ENCODE assay signal across 17 cellular contexts in the genomic region with DNA sequence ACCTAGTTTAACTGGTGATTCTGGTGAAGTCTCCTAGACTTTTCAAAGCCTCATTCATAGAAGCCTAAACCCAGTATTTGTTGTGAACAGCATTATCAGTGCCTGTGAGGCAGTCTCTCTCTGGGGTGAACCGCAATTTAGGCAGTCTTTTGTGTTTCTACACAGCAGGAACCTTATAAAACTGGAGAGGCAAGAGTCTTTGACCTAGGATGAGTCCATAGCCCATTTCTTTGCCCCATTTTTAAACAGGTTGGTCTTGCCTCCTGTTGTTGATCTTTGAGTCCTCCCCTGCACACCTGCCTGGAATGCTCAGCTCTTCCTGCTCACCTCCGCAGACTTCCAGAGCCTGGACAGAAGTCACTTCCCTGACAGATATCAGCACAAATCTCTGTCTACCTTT. TPM values are rescaled to one million over a fixed set of nuclear protein-coding genes. Genes with fewer than 3 reads are reported as not detected.
DNase-seq lines count a peak whose midpoint lies in the region; ATAC-seq and TF ChIP-seq lines count a peak whose summit lies in the region.
"Had no signal": no experiment of that assay in that cellular context is flagged by ENCODE, and none has a peak within 500 bp of the region (broad histone marks: within the 10 kb centered on the region; RNA-seq: fewer than 3 reads in every experiment).

No MANE protein-coding gene starts in this region.

- H3K27me3 ChIP-seq in PC-3 (ENCODE audit: low read length) (no peaks in the 10 kb centered on the region), PC-9 (ENCODE audit: insufficient read depth, low read depth) (no peaks in the 10 kb centered on the region)
- H3K27me3 ChIP-seq in naive thymus-derived CD4-positive, alpha-beta T cell (ENCODE audit: control insufficient read depth in 2 of 2, insufficient read depth in 2 of 2, low read length in 2 of 2), result no peaks in the 10 kb centered on the region
- H3K27me3 ChIP-seq: BE2C had no signal

- H3K9me3 ChIP-seq in HEK293 (ENCODE audit: control insufficient read depth, insufficient read depth, low read depth, low read length), result no peaks in the 10 kb centered on the region
- H3K9me3 ChIP-seq in PC-3 (ENCODE audit: low read length), result no peaks in the 10 kb centered on the region
- no peaks in the 10 kb centered on the region for H3K9me3 ChIP-seq in PC-9 (ENCODE audit: insufficient read depth, low read depth)
- H3K9me3 ChIP-seq in naive thymus-derived CD4-positive, alpha-beta T cell (ENCODE audit: control insufficient read depth in 2 of 3, low read length in 3 of 3), result no peaks in the 10 kb centered on the region
- H3K9me3 ChIP-seq: BE2C, HAP-1 had no signal

- H3K4me1 ChIP-seq in HEK293 (ENCODE audit: control insufficient read depth, insufficient read depth, low read length) (peaks cover 26% of the 10 kb centered on the region), PC-3 (ENCODE audit: insufficient read depth, low read length) (peaks cover 9% of the 10 kb centered on the region), PC-9 (replicated peaks; ENCODE audit: insufficient read depth) (no peaks in the 10 kb centered on the region)
- H3K4me1 ChIP-seq in naive thymus-derived CD4-positive, alpha-beta T cell (ENCODE audit: control insufficient read depth in 2 of 2, insufficient read depth in 2 of 2, low read length in 2 of 2), result no peaks in the 10 kb centered on the region
- H3K4me1 ChIP-seq: BE2C, HAP-1 had no signal

- H3K9ac ChIP-seq in PC-3 (ENCODE audit: low read length), result no peak overlapping the region

- intact Hi-C loops in PC-3 (cut with micrococcal nuclease) (no loop called here), PC-9 (cut with micrococcal nuclease; ENCODE audit: unreplicated experiment) (no loop called here)
- intact Hi-C loops in naive thymus-derived CD4-positive, alpha-beta T cell (cut with micrococcal nuclease), result no loop called here

- no TSS peak for BruUV-seq in PC-3 (replicated peaks; lab: Mats Ljungman, UMichigan)
- no TSS peak for BruUV-seq in PC-9 (replicated peaks; lab: Mats Ljungman, UMichigan)

- H3K36me3 ChIP-seq in HEK293 (ENCODE audit: control insufficient read depth in 2 of 2, insufficient read depth in 1 of 2, low read length in 2 of 2) (no peaks in the 10 kb centered on the region), PC-3 (ENCODE audit: low read depth, low read length) (no peaks in the 10 kb centered on the region), PC-9 (ENCODE audit: low read depth) (no peaks in the 10 kb centered on the region)
- no peaks in the 10 kb centered on the region for H3K36me3 ChIP-seq in naive thymus-derived CD4-positive, alpha-beta T cell (ENCODE audit: control insufficient read depth in 2 of 3, insufficient read depth in 3 of 3, low read length in 3 of 3)
- H3K36me3 ChIP-seq: BE2C, HAP-1 had no signal

- no peaks in the 10 kb centered on the region for H3K36me3 Mint-ChIP-seq in nephron (ENCODE audit: low read depth)
- H3K36me3 Mint-ChIP-seq in naive thymus-derived CD4-positive, alpha-beta T cell, result no peaks in the 10 kb centered on the region
- H3K36me3 Mint-ChIP-seq: CD4-positive, CD25-positive, alpha-beta regulatory T cell; CD8-positive, alpha-beta memory T cell had no signal

- no peaks in the 10 kb centered on the region for H3K9me3 Mint-ChIP-seq in nephron
- no peaks in the 10 kb centered on the region for H3K9me3 Mint-ChIP-seq in naive thymus-derived CD4-positive, alpha-beta T cell
- H3K9me3 Mint-ChIP-seq: CD8-positive, alpha-beta memory T cell; HFFc6 had no signal

- peaks cover 68% of the 10 kb centered on the region for H3K4me1 Mint-ChIP-seq in nephron
- H3K4me1 Mint-ChIP-seq in naive thymus-derived CD4-positive, alpha-beta T cell, result no peaks in the 10 kb centered on the region
- H3K4me1 Mint-ChIP-seq: CD4-positive, CD25-positive, alpha-beta regulatory T cell; CD8-positive, alpha-beta memory T cell had no signal

- DNase-seq in PC-3, result no peak
- DNase-seq in PC-9, result no peak
- DNase-seq in NCI-H748 treated with DMSO at 0.1 percent for 48 hours (lab: John Stamatoyannopoulos, UW), result no peak
- no peak for DNase-seq in SW 1271 (lab: John Stamatoyannopoulos, UW)
- no peak for DNase-seq in naive thymus-derived CD4-positive, alpha-beta T cell
- DNase-seq: ACHN; BE2C; C1 segment of cervical spinal cord; CD4-positive, CD25-positive, alpha-beta regulatory T cell; CD8-positive, alpha-beta memory T cell; COR-L47; HFFc6 had no signal

- TF ChIP-seq CTCF in HEK293 (tag by site-specific recombination; IDR thresholded peaks at IDR 0.05) (no peak), PC-3 (conservative IDR thresholded peaks at IDR 0.05; ENCODE audit: low read depth, low read length) (no peak), nephron (IDR thresholded peaks at IDR 0.05; ENCODE audit: unreplicated experiment in 3 of 3) (no peak), PC-9 (conservative IDR thresholded peaks at IDR 0.05) (no peak)

- H3K4me3 ChIP-seq in HEK293 (ENCODE audit: low read depth, low read length) (no peak overlapping the region), PC-3 (ENCODE audit: low read length) (no peak overlapping the region), PC-9 (no peak overlapping the region)
- H3K4me3 ChIP-seq in naive thymus-derived CD4-positive, alpha-beta T cell (ENCODE audit: low read length), result no peak overlapping the region
- H3K4me3 ChIP-seq: GM12878, HAP-1 had no signal

- H3F3A ChIP-seq in PC-3 (ENCODE audit: low read length, unreplicated experiment), result no peaks in the 10 kb centered on the region
- H3F3A ChIP-seq in PC-9 (ENCODE audit: insufficient read depth, low read depth), result no peaks in the 10 kb centered on the region

- peak overlapping the region in 2 of 3 experiments; percentile 15 to 80 for H3K27ac Mint-ChIP-seq in nephron
- no peak overlapping the region for H3K27ac Mint-ChIP-seq in naive thymus-derived CD4-positive, alpha-beta T cell
- H3K27ac Mint-ChIP-seq: CD4-positive, CD25-positive, alpha-beta regulatory T cell; CD8-positive, alpha-beta memory T cell; HFFc6 had no signal

- no peak for ATAC-seq in PC-3
- no peak for ATAC-seq in naive thymus-derived CD4-positive, alpha-beta T cell
- ATAC-seq: GM12878 had no signal

- H3K4me2 ChIP-seq in PC-3 (ENCODE audit: low read length) (no peak overlapping the region), PC-9 (no peak overlapping the region)

- H4K20me1 ChIP-seq in PC-3 (ENCODE audit: low read length) (no peaks in the 10 kb centered on the region), PC-9 (ENCODE audit: insufficient read depth) (no peaks in the 10 kb centered on the region)

- H3K27me3 Mint-ChIP-seq in nephron (ENCODE audit: low read depth), result peaks cover 6% of the 10 kb centered on the region
- H3K27me3 Mint-ChIP-seq in naive thymus-derived CD4-positive, alpha-beta T cell, result peaks cover 20 to 33% (median 22%) of the 10 kb centered on the region in 5 donors

- peak overlapping the region; percentile 46; the same call in 1 of the 2 replicates for H3K27ac ChIP-seq in HEK293 (ENCODE audit: extremely low read depth, low read depth, low read length)
- H3K27ac ChIP-seq in PC-3 (ENCODE audit: low read length), result no peak overlapping the region
- H3K27ac ChIP-seq in PC-9, result no peak overlapping the region
- H3K27ac ChIP-seq in naive thymus-derived CD4-positive, alpha-beta T cell (ENCODE audit: low read depth, low read length), result no peak overlapping the region
- H3K27ac ChIP-seq: HL-60 had no signal

- H3K9me2 ChIP-seq in PC-3 (replicated peaks; ENCODE audit: low read length), result no peaks in the 10 kb centered on the region
- H3K9me2 ChIP-seq in PC-9 (ENCODE audit: insufficient read depth), result no peaks in the 10 kb centered on the region

- POLR2A ChIA-PET in HEK293 (lab: Yijun Ruan, JAX) (no interaction called here), PC-3 (lab: Charles Lee; ENCODE audit: unreplicated experiment) (no interaction called here), PC-9 (lab: Charles Lee; ENCODE audit: unreplicated experiment) (no interaction called here)
- POLR2A ChIA-PET in naive thymus-derived CD4-positive, alpha-beta T cell (lab: Charles Lee), result no interaction called here

- H3K4me3 Mint-ChIP-seq in nephron, result no peak overlapping the region
- no peak overlapping the region for H3K4me3 Mint-ChIP-seq in naive thymus-derived CD4-positive, alpha-beta T cell
- H3K4me3 Mint-ChIP-seq: CD4-positive, CD25-positive, alpha-beta regulatory T cell; CD8-positive, alpha-beta memory T cell; HFFc6 had no signal

- CTCF ChIA-PET in HEK293 (lab: Yijun Ruan, JAX), result no interaction called here
- CTCF ChIA-PET in PC-3 (lab: Charles Lee), result no interaction called here
- CTCF ChIA-PET in PC-9 (lab: Charles Lee), result no interaction called here
- CTCF ChIA-PET in naive thymus-derived CD4-positive, alpha-beta T cell (lab: Charles Lee), result interaction anchor here (0.6 kb wide), 1 partner anchor 41 kb away, joined by 3 read pairs; no protein-coding TSS in a partner anchor

- H3K79me2 ChIP-seq in PC-3 (ENCODE audit: low read length) (no peaks in the 10 kb centered on the region), PC-9 (ENCODE audit: low read depth) (no peaks in the 10 kb centered on the region)

- H2AFZ ChIP-seq in PC-3 (ENCODE audit: low read length), result peak overlapping the region; percentile 1; the same call in 1 of the 2 replicates
- no peak overlapping the region for H2AFZ ChIP-seq in PC-9

TF ChIP-seq in HEK293, 187 proteins besides CTCF, POLR2A, EP300 and RAD21 (continues in another document):
- TF ChIP-seq ZNF280C (tag by site-specific recombination; IDR thresholded peaks at IDR 0.05) (no peak), FEZF1 (tag by site-specific recombination; IDR thresholded peaks at IDR 0.05) (peak; percentile 94), SCRT1 (tag by site-specific recombination; IDR thresholded peaks at IDR 0.05; ENCODE audit: borderline replicate concordance) (peak; percentile 44; the same call in 1 of the 2 replicates)

RNA-seq across cellular contexts. Expression of gene NRP1, which starts 51.2 kb away (rescaled TPM):
- 482 and 555 TPM in 2 replicates for total RNA-seq in PC-3 (2014; rRNA removed)
- total RNA-seq in PC-9 (2021), result 21.7 and 30.5 TPM in 2 replicates
- 1 to 10 TPM in 4 of 5 experiments, under 1 TPM in 1; 0.72 to 4.6 (median 1.6) TPM for total RNA-seq in naive thymus-derived CD4-positive, alpha-beta T cell
- not detected for polyA plus RNA-seq in naive thymus-derived CD4-positive, alpha-beta T cell
- total RNA-seq: CD4-positive, CD25-positive, alpha-beta regulatory T cell had no signal
- polyA plus RNA-seq: CD8-positive, alpha-beta memory T cell had no signal

Comparison
In these comparisons a context has a peak if more than half of its experiments do, and no peak if none do; other contexts are left out.
1. H3K27ac Mint-ChIP-seq: peak in nephron (2 of 3); none in naive thymus-derived CD4-positive, alpha-beta T cell (0 of 9).
2. RNA of gene NRP1, which starts 51.2 kb away (total RNA-seq): 482 to 555 TPM in PC-3; 21.7 to 30.5 TPM in PC-9 and 0.72 to 4.6 TPM in naive thymus-derived CD4-positive, alpha-beta T cell; every median in the first group is over 10 times any median in the second.